8 cellular contexts compared by ENCODE assay signal in genomic region chr1:183589836-183590224, GRCh38. TPM values are rescaled to one million over a fixed set of nuclear protein-coding genes. Genes with fewer than 3 reads are reported as not detected.
DNase-seq lines count a peak whose midpoint lies in the region; ATAC-seq and TF ChIP-seq lines count a peak whose summit lies in the region.

No MANE protein-coding gene starts in this region.

- no peak overlapping the region for H3K27ac Mint-ChIP-seq in WTC11

- DNase-seq in GM13976 (ENCODE audit: low spot score) (peak; percentile 56), WTC11 (ENCODE audit: low spot score) (no peak), MG63 (no peak), glomerular visceral epithelial cell (ENCODE audit: extremely low spot score) (no peak)

- peaks cover 39% of the 10 kb centered on the region for H3K4me1 Mint-ChIP-seq in WTC11

- no peaks in the 10 kb centered on the region for H3K36me3 Mint-ChIP-seq in WTC11

- peaks cover 8 to 15% of the 10 kb centered on the region in 2 donors for H3K4me1 ChIP-seq in mucosa of rectum (ENCODE audit: control insufficient read depth in 2 of 2, insufficient read depth in 2 of 2, low read length in 2 of 2)

- no peak overlapping the region for H3K4me3 Mint-ChIP-seq in WTC11

- TF ChIP-seq CTCF in GM13976 (IDR thresholded peaks at IDR 0.05; ENCODE audit: borderline replicate concordance, control extremely low read depth, extremely low read depth, insufficient read depth, missing control alignments), result no peak
- no peak for TF ChIP-seq CTCF in WTC11 (IDR thresholded peaks at IDR 0.05)

- H3K9ac ChIP-seq in mucosa of rectum (ENCODE audit: low read depth in 1 of 2, low read length in 2 of 2), result no peak overlapping the region

- POLR2A ChIA-PET in WTC11 (lab: Charles Lee), result no interaction called here

- no peaks in the 10 kb centered on the region for H3K27me3 Mint-ChIP-seq in WTC11 (ENCODE audit: low read depth)

- peak overlapping the region; percentile 15 to 68 for H3K27ac ChIP-seq in mucosa of rectum (ENCODE audit: low read depth in 2 of 2, low read length in 2 of 2)

- CTCF ChIA-PET in WTC11 (lab: Charles Lee), result no interaction called here

- no peaks in the 10 kb centered on the region for H3K9me3 ChIP-seq in mucosa of rectum (ENCODE audit: control insufficient read depth in 2 of 2, low read length in 2 of 2)
- H3K9me3 ChIP-seq in MG63, result no peaks in the 10 kb centered on the region

- in situ Hi-C loops in GM13976 (cut with MboI; ENCODE audit: low sequenced_read_pairs, unreplicated experiment), result no loop called here

- ATAC-seq in GM21528 (IDR thresholded peaks at IDR 0.05; ENCODE audit: low FRiP score, unreplicated experiment) (peak; percentile 20), WTC11 (peak; percentile 56), HG02571 (IDR thresholded peaks at IDR 0.05; ENCODE audit: unreplicated experiment) (no peak), HG02623 (IDR thresholded peaks at IDR 0.05; ENCODE audit: unreplicated experiment) (no peak)

- H3K27me3 ChIP-seq in mucosa of rectum (ENCODE audit: control insufficient read depth in 2 of 2, insufficient read depth in 2 of 2, low read length in 2 of 2) (no peaks in the 10 kb centered on the region), MG63 (no peaks in the 10 kb centered on the region)

- H3K4me3 ChIP-seq in mucosa of rectum (ENCODE audit: low read length in 2 of 2) (peak overlapping the region in 1 of 2 donors; percentile 58), MG63 (no peak overlapping the region)

- H3K36me3 ChIP-seq in mucosa of rectum (ENCODE audit: control insufficient read depth in 2 of 2, insufficient read depth in 2 of 2, low read length in 2 of 2) (no peaks in the 10 kb centered on the region), MG63 (no peaks in the 10 kb centered on the region)

- no peaks in the 10 kb centered on the region for H3K9me3 Mint-ChIP-seq in WTC11

TF ChIP-seq in WTC11, 78 proteins besides CTCF, POLR2A, EP300 and RAD21 (continues in another document):
- TF ChIP-seq TEAD1 (CRISPR knock-in tag; IDR thresholded peaks at IDR 0.05) (no peak), NFYB (CRISPR knock-in tag; conservative IDR thresholded peaks at IDR 0.05; ENCODE audit: low read depth) (no peak), FOXP1 (CRISPR knock-in tag; IDR thresholded peaks at IDR 0.05; ENCODE audit: borderline replicate concordance) (no peak), EMX1 (CRISPR knock-in tag; IDR thresholded peaks at IDR 0.05) (no peak), ZNF317 (CRISPR knock-in tag; IDR thresholded peaks at IDR 0.05; ENCODE audit: borderline replicate concordance, low read depth) (no peak), ZNF232 (CRISPR knock-in tag; IDR thresholded peaks at IDR 0.05) (no peak), PRDM15 (CRISPR knock-in tag; IDR thresholded peaks at IDR 0.05) (no peak), SOX15 (CRISPR knock-in tag; IDR thresholded peaks at IDR 0.05) (no peak), NR1H2 (CRISPR knock-in tag; IDR thresholded peaks at IDR 0.05) (no peak), IRF1 (CRISPR knock-in tag; IDR thresholded peaks at IDR 0.05) (no peak), PREB (CRISPR knock-in tag; IDR thresholded peaks at IDR 0.05; ENCODE audit: borderline replicate concordance) (no peak), ATF6 (CRISPR knock-in tag; IDR thresholded peaks at IDR 0.05) (no peak), ARID4B (CRISPR knock-in tag; IDR thresholded peaks at IDR 0.05; ENCODE audit: borderline replicate concordance) (no peak), CBFB (CRISPR knock-in tag; IDR thresholded peaks at IDR 0.05; ENCODE audit: low read depth) (no peak)

RNA-seq across cellular contexts. Expression of gene NCF2, which starts 0.4 kb away (rescaled TPM):
- 0.25 to 0.52 TPM (median 0.41 TPM) in 3 replicates for total RNA-seq in WTC11 (2021)
- total RNA-seq in MG63 (2014; rRNA removed; shearing (Covaris generic); ENCODE audit: low replicate concordance), result 0.53 and 0.64 TPM in 2 replicates

RNA-seq across cellular contexts. Expression of gene ARPC5, which starts 45.8 kb away (rescaled TPM):
- total RNA-seq in WTC11 (2021), result 51.7 to 60.9 TPM (median 56.8 TPM) in 3 replicates
- total RNA-seq in MG63 (2014; rRNA removed; shearing (Covaris generic); ENCODE audit: low replicate concordance), result 232 and 372 TPM in 2 replicates

Comparison
In these comparisons a context has a peak if more than half of its experiments do, and no peak if none do; other contexts are left out.
1. ATAC-seq: peak in GM21528 (single experiment) and WTC11 (single experiment); none in HG02571 (single experiment) and HG02623 (single experiment).